13 cellular contexts compared by ENCODE assay signal in genomic region chr11:48025293-48025982, GRCh38. TPM values are rescaled to one million over a fixed set of nuclear protein-coding genes. Genes with fewer than 3 reads are reported as not detected.
DNase-seq lines count a peak whose midpoint lies in the region; ATAC-seq and TF ChIP-seq lines count a peak whose summit lies in the region.
"Had no signal": no experiment of that assay in that cellular context is flagged by ENCODE, and none has a peak within 500 bp of the region (broad histone marks: within the 10 kb centered on the region; RNA-seq: fewer than 3 reads in every experiment).

No MANE protein-coding gene starts in this region.

- H3K4me1 ChIP-seq in GM23248 (ENCODE audit: insufficient read depth), result no peaks in the 10 kb centered on the region; the same call in 1 of the 2 replicates

- no peaks in the 10 kb centered on the region for H3K36me3 ChIP-seq in GM23248 (ENCODE audit: low read depth)
- H3K36me3 ChIP-seq: thoracic aorta had no signal

- DNase-seq in activated naive CD8-positive, alpha-beta T cell treated with anti-CD3 and anti-CD28 coated beads for 36 hours, result no peak
- no peak for DNase-seq in activated T-helper 1 cell treated with anti-CD3 and anti-CD28 coated beads, Interleukin-12 subunit alpha, Interleukin-12 subunit beta, Interleukin-2, Interleukin-4 antibody, amounts not matched to agents 30 ng/mL and 10 ng/mL and 1 ng/mL, durations not matched to agents 14 hours and 24 hours and 36 hours (ENCODE audit: low spot score)
- no peak for DNase-seq in nephron progenitor cell
- DNase-seq in progenitor cell of endocrine pancreas (ENCODE audit: low spot score, unreplicated experiment), result no peak
- DNase-seq in NK-92 (lab: John Stamatoyannopoulos, UW; ENCODE audit: unreplicated experiment), result no peak
- DNase-seq in GM23248, result no peak
- DNase-seq: hippocampal formation, left ventricle myocardium superior had no signal

- no peaks in the 10 kb centered on the region for H3K9me3 Mint-ChIP-seq in activated naive CD8-positive, alpha-beta T cell (ENCODE audit: low read depth)
- H3K9me3 Mint-ChIP-seq in activated naive CD8-positive, alpha-beta T cell treated with anti-CD3 and anti-CD28 coated beads for 36 hours, result no peaks in the 10 kb centered on the region
- H3K9me3 Mint-ChIP-seq in activated T-helper 1 cell treated with anti-CD3 and anti-CD28 coated beads, Interleukin-12 subunit alpha, Interleukin-12 subunit beta, Interleukin-2, Interleukin-4 antibody, amounts not matched to agents 30 ng/mL and 10 ng/mL and 1 ng/mL, durations not matched to agents 14 hours and 24 hours and 36 hours, result no peaks in the 10 kb centered on the region
- H3K9me3 Mint-ChIP-seq in nephron progenitor cell (no peaks in the 10 kb centered on the region), progenitor cell of endocrine pancreas (ENCODE audit: low read depth) (no peaks in the 10 kb centered on the region)
- H3K9me3 Mint-ChIP-seq: nephron had no signal

- no peaks in the 10 kb centered on the region for H3K27me3 Mint-ChIP-seq in activated naive CD8-positive, alpha-beta T cell
- no peaks in the 10 kb centered on the region for H3K27me3 Mint-ChIP-seq in activated naive CD8-positive, alpha-beta T cell treated with anti-CD3 and anti-CD28 coated beads for 36 hours
- H3K27me3 Mint-ChIP-seq in activated T-helper 1 cell treated with anti-CD3 and anti-CD28 coated beads, Interleukin-12 subunit alpha, Interleukin-12 subunit beta, Interleukin-2, Interleukin-4 antibody, amounts not matched to agents 30 ng/mL and 10 ng/mL and 1 ng/mL, durations not matched to agents 14 hours and 24 hours and 36 hours (ENCODE audit: insufficient read depth), result no peaks in the 10 kb centered on the region
- no peaks in the 10 kb centered on the region for H3K27me3 Mint-ChIP-seq in nephron progenitor cell (ENCODE audit: low read depth, poor library complexity)
- H3K27me3 Mint-ChIP-seq in progenitor cell of endocrine pancreas, result no peaks in the 10 kb centered on the region

- 95 to 98% methylated on average over 9 of the region's 9 CpGs for WGBS in GM23248 (ENCODE audit: low coverage in 1 of 2, low lambda C conversion rate in 2 of 2, missing lambda C conversion rate in 2 of 2), 2 experiments

- no peak for ATAC-seq in GM18867 (IDR thresholded peaks at IDR 0.05; ENCODE audit: unreplicated experiment)
- ATAC-seq: left ventricle myocardium superior had no signal

- H3K9me3 ChIP-seq in GM23248 (ENCODE audit: low read depth), result no peaks in the 10 kb centered on the region
- H3K9me3 ChIP-seq: thoracic aorta had no signal

- H3K9me2 ChIP-seq in GM23248 (ENCODE audit: insufficient read depth), result no peaks in the 10 kb centered on the region

- H3K9ac ChIP-seq in GM23248, result no peak overlapping the region

- H3K36me3 Mint-ChIP-seq in activated naive CD8-positive, alpha-beta T cell, result peaks cover 3% of the 10 kb centered on the region
- no peaks in the 10 kb centered on the region for H3K36me3 Mint-ChIP-seq in activated naive CD8-positive, alpha-beta T cell treated with anti-CD3 and anti-CD28 coated beads for 36 hours
- peaks cover 47% of the 10 kb centered on the region for H3K36me3 Mint-ChIP-seq in activated T-helper 1 cell treated with anti-CD3 and anti-CD28 coated beads, Interleukin-12 subunit alpha, Interleukin-12 subunit beta, Interleukin-2, Interleukin-4 antibody, amounts not matched to agents 30 ng/mL and 10 ng/mL and 1 ng/mL, durations not matched to agents 14 hours and 24 hours and 36 hours (ENCODE audit: low read depth)
- H3K36me3 Mint-ChIP-seq in nephron progenitor cell (ENCODE audit: low read depth) (no peaks in the 10 kb centered on the region), progenitor cell of endocrine pancreas (ENCODE audit: insufficient read depth) (no peaks in the 10 kb centered on the region)

- H3K27ac Mint-ChIP-seq in activated naive CD8-positive, alpha-beta T cell, result peak overlapping the region; percentile 2
- no peak overlapping the region for H3K27ac Mint-ChIP-seq in activated naive CD8-positive, alpha-beta T cell treated with anti-CD3 and anti-CD28 coated beads for 36 hours
- H3K27ac Mint-ChIP-seq in activated T-helper 1 cell treated with anti-CD3 and anti-CD28 coated beads, Interleukin-12 subunit alpha, Interleukin-12 subunit beta, Interleukin-2, Interleukin-4 antibody, amounts not matched to agents 30 ng/mL and 10 ng/mL and 1 ng/mL, durations not matched to agents 14 hours and 24 hours and 36 hours, result peak overlapping the region; percentile 73
- H3K27ac Mint-ChIP-seq in nephron progenitor cell (peak overlapping the region; percentile 19), progenitor cell of endocrine pancreas (no peak overlapping the region)

- H3K4me3 ChIP-seq in GM23248, result no peak overlapping the region
- H3K4me3 ChIP-seq: smooth muscle cell, thoracic aorta had no signal

- H3K27me3 ChIP-seq in GM23248 (replicated peaks; ENCODE audit: insufficient read depth), result no peaks in the 10 kb centered on the region

- H3K4me3 Mint-ChIP-seq in activated naive CD8-positive, alpha-beta T cell, result no peak overlapping the region
- no peak overlapping the region for H3K4me3 Mint-ChIP-seq in activated naive CD8-positive, alpha-beta T cell treated with anti-CD3 and anti-CD28 coated beads for 36 hours
- H3K4me3 Mint-ChIP-seq in activated T-helper 1 cell treated with anti-CD3 and anti-CD28 coated beads, Interleukin-12 subunit alpha, Interleukin-12 subunit beta, Interleukin-2, Interleukin-4 antibody, amounts not matched to agents 30 ng/mL and 10 ng/mL and 1 ng/mL, durations not matched to agents 14 hours and 24 hours and 36 hours, result no peak overlapping the region
- peak overlapping the region; percentile 19 for H3K4me3 Mint-ChIP-seq in nephron progenitor cell
- H3K4me3 Mint-ChIP-seq in progenitor cell of endocrine pancreas (ENCODE audit: low read depth), result no peak overlapping the region
- H3K4me3 Mint-ChIP-seq: nephron had no signal

- no peaks in the 10 kb centered on the region for H4K20me1 ChIP-seq in GM23248 (ENCODE audit: insufficient read depth)

- no peaks in the 10 kb centered on the region for H3F3A ChIP-seq in GM23248 (ENCODE audit: insufficient read depth)

- in situ Hi-C loops in GM23248 (cut with MboI), result no loop called here

- no peak overlapping the region for H3K27ac ChIP-seq in GM23248
- H3K27ac ChIP-seq: thoracic aorta had no signal

- peaks cover 93% of the 10 kb centered on the region for H3K79me2 ChIP-seq in GM23248 (ENCODE audit: insufficient read depth)

- no peak overlapping the region for H2AFZ ChIP-seq in GM23248

- H3K4me2 ChIP-seq in GM23248 (ENCODE audit: unreplicated experiment), result no peak overlapping the region
- H3K4me2 ChIP-seq: smooth muscle cell had no signal

- peaks cover 27% of the 10 kb centered on the region for H3K4me1 Mint-ChIP-seq in activated naive CD8-positive, alpha-beta T cell (ENCODE audit: low read depth)
- H3K4me1 Mint-ChIP-seq in activated naive CD8-positive, alpha-beta T cell treated with anti-CD3 and anti-CD28 coated beads for 36 hours, result peaks cover 23% of the 10 kb centered on the region
- H3K4me1 Mint-ChIP-seq in activated T-helper 1 cell treated with anti-CD3 and anti-CD28 coated beads, Interleukin-12 subunit alpha, Interleukin-12 subunit beta, Interleukin-2, Interleukin-4 antibody, amounts not matched to agents 30 ng/mL and 10 ng/mL and 1 ng/mL, durations not matched to agents 14 hours and 24 hours and 36 hours (ENCODE audit: low read depth), result peaks cover 63% of the 10 kb centered on the region
- H3K4me1 Mint-ChIP-seq in nephron progenitor cell (peaks cover 49% of the 10 kb centered on the region), progenitor cell of endocrine pancreas (ENCODE audit: low read depth) (peaks cover 3% of the 10 kb centered on the region)

- intact Hi-C loops in activated T-helper 1 cell treated with anti-CD3 and anti-CD28 coated beads, Interleukin-12 subunit alpha, Interleukin-12 subunit beta, Interleukin-2, Interleukin-4 antibody, amounts not matched to agents 30 ng/mL and 10 ng/mL and 1 ng/mL, durations not matched to agents 14 hours and 24 hours and 36 hours (cut with micrococcal nuclease), result no loop called here

- no peak for TF ChIP-seq CTCF in nephron progenitor cell (IDR thresholded peaks at IDR 0.05)
- no peak for TF ChIP-seq CTCF in progenitor cell of endocrine pancreas (IDR thresholded peaks at IDR 0.05; ENCODE audit: unreplicated experiment)

RNA-seq across cellular contexts. Expression of gene PTPRJ, which starts 45.1 kb away (rescaled TPM):
- 10 to 100 TPM; 11.8 to 13.1 TPM for total RNA-seq in activated naive CD8-positive, alpha-beta T cell treated with anti-CD3 and anti-CD28 coated beads for 36 hours
- total RNA-seq in activated T-helper 1 cell treated with anti-CD3 and anti-CD28 coated beads, Interleukin-12 subunit alpha, Interleukin-12 subunit beta, Interleukin-2, Interleukin-4 antibody, amounts not matched to agents 30 ng/mL and 10 ng/mL and 1 ng/mL, durations not matched to agents 14 hours and 24 hours and 36 hours, result 69.6 and 70.3 TPM in 2 replicates
- 18.9 and 19.1 TPM in 2 replicates for total RNA-seq in progenitor cell of endocrine pancreas
- 9.5 and 10.0 TPM in 2 replicates for total RNA-seq in GM23248 (2014; rRNA removed; shearing (Covaris generic))
- 4.1 and 4.5 TPM in 2 replicates for polyA plus RNA-seq in GM23248 (2016; fragmentation: Nextera tagmentation; extraction: Ambion mirVana)

Comparison
In these comparisons a context has a peak if more than half of its experiments do, and no peak if none do; other contexts are left out.
1. H3K27ac Mint-ChIP-seq: peak in activated naive CD8-positive, alpha-beta T cell (single experiment), activated T-helper 1 cell treated with anti-CD3 and anti-CD28 coated beads, Interleukin-12 subunit alpha, Interleukin-12 subunit beta, Interleukin-2, Interleukin-4 antibody, amounts not matched to agents 30 ng/mL and 10 ng/mL and 1 ng/mL, durations not matched to agents 14 hours and 24 hours and 36 hours (single experiment) and nephron progenitor cell (single experiment); none in activated naive CD8-positive, alpha-beta T cell treated with anti-CD3 and anti-CD28 coated beads for 36 hours (single experiment) and progenitor cell of endocrine pancreas (single experiment).